Comparison of ENCODE assay signal across 8 cellular contexts in genomic region chr14:70279381-70279780, GRCh38.
DNase-seq lines count a peak whose midpoint lies in the region; FAIRE-seq and TF ChIP-seq lines count a peak whose summit lies in the region.
"Not testable (repeated sequence)": the region's sequence is repeated elsewhere in the genome, so short reads cannot be mapped to it uniquely, and the experiment has no call there.

No MANE protein-coding gene starts in this region.

- DNase-seq in COLO668 (lab: John Stamatoyannopoulos, UW; ENCODE audit: unreplicated experiment), result peak; percentile 9
- DNase-seq in GM18507 (ENCODE audit: extremely low spot score, insufficient read length, low read depth), result not testable (repeated sequence)
- peak; percentile 2 for DNase-seq in HK-2 (ENCODE audit: unreplicated experiment)
- DNase-seq in NCI-H146 (lab: John Stamatoyannopoulos, UW), result peak; percentile 4
- DNase-seq in SJSA1 (ENCODE audit: low read depth in 1 of 2, low spot score in 2 of 2), result peak; percentile 65 to 74
- DNase-seq in astrocyte of the cerebellum (ENCODE audit: low read depth), result peak; percentile 13
- DNase-seq in epithelial cell of esophagus (ENCODE audit: low read depth), result peak; percentile 7
- peak; percentile 60 for DNase-seq in myocyte (ENCODE audit: low read depth)

- not testable (repeated sequence) for H3K9me3 ChIP-seq in SJSA1 (replicated peaks)

- not testable (repeated sequence) for TF ChIP-seq CTCF in astrocyte of the cerebellum (IDR thresholded peaks at IDR 0.05; ENCODE audit: low read depth, low read length, missing control alignments); epithelial cell of esophagus (IDR thresholded peaks at IDR 0.05; ENCODE audit: insufficient read depth, low read depth, low read length, missing control alignments)

- in situ Hi-C loops in astrocyte of the cerebellum (cut with HindIII; ENCODE audit: low sequenced_read_pairs), result not testable (repeated sequence)

- peak; percentile 39 for FAIRE-seq in GM18507 (lab: Jason Lieb, UNC)

- peaks cover 13% of the 10 kb centered on the region for H3K4me1 ChIP-seq in SJSA1 (replicated peaks)

- not testable (repeated sequence) for H3K4me3 ChIP-seq in SJSA1; astrocyte of the cerebellum (ENCODE audit: low read depth, low read length); epithelial cell of esophagus (ENCODE audit: low read length)

- H3K36me3 ChIP-seq in SJSA1, result not testable (repeated sequence)

- H3K27ac ChIP-seq in SJSA1, result not testable (repeated sequence)

- not testable (repeated sequence) for H3K27me3 ChIP-seq in SJSA1 (replicated peaks)
